9 cellular contexts compared by ENCODE assay signal in the genomic region with DNA sequence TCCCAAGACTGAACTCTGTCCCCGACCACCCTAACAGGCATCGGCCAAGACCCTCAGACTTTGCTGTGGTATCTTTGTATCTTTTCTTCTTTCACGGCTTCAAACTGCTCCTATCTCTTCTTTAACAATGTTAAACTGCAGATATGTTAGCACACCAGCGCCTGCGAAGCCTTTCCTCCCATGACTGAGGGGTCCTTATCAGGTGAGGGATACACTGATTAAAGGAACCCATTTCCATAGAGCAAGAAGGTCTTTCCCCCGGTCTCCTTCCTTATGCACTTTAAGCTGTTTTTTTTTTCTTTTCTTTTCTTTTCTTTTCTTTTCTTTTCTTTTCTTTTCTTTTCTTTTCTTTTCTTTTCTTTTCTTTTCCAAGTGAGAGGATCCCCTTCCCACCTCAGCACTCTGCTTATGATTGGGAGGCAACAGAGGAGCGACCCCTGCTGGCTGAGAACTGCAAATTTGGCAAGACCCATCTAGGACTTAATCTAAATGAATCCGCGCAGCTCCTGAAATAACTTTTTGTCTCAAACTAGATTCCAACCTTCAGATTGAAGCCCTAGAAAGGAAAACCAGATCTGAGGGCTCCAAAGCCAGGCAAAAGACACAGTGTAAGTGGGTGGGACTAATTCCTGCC.
A peak's percentile ranks its signal among the peaks of the same experiment; 100 is the strongest.
DNase-seq lines count a peak whose midpoint lies in the region; ATAC-seq, FAIRE-seq and TF ChIP-seq lines count a peak whose summit lies in the region.
"Had no signal": no experiment of that assay in that cellular context is flagged by ENCODE, and none has a peak within 500 bp of the region (broad histone marks: within the 10 kb centered on the region; RNA-seq: fewer than 3 reads in every experiment).

No MANE protein-coding gene starts in this region.

- H3K4me2 ChIP-seq in SU-DHL-6 (ENCODE audit: low read depth, low read length, poor library complexity, severe bottlenecking): no peak overlapping the region

- no peaks in the 10 kb centered on the region for H3K9me2 ChIP-seq in SU-DHL-6 (replicated peaks; ENCODE audit: insufficient read depth, low read length)

- H3F3A ChIP-seq in SU-DHL-6 (ENCODE audit: insufficient read depth): no peaks in the 10 kb centered on the region

- TF ChIP-seq CTCF in A673 (conservative IDR thresholded peaks at IDR 0.05; ENCODE audit: low read depth, low read length) (peak; percentile 78), SU-DHL-6 (IDR thresholded peaks at IDR 0.05; ENCODE audit: insufficient read depth, low read length, poor library complexity, severe bottlenecking) (peak; percentile 98)

- H3K4me1 ChIP-seq in A673 (ENCODE audit: insufficient read depth, low read length, poor library complexity, severe bottlenecking) (no peaks in the 10 kb centered on the region), right cardiac atrium (ENCODE audit: control insufficient read depth, insufficient read depth, low read length) (no peaks in the 10 kb centered on the region)
- no peaks in the 10 kb centered on the region for H3K4me1 ChIP-seq in effector memory CD4-positive, alpha-beta T cell (ENCODE audit: control insufficient read depth, insufficient read depth, low read length, poor library complexity, severe bottlenecking)

- CTCF ChIA-PET in A673 (lab: Charles Lee): interaction anchor here (0.6 to 0.7 kb wide), 2 partner anchors 32 to 323 kb away, joined by 3 to 6 read pairs; no protein-coding TSS in a partner anchor

- no peak overlapping the region for H3K27ac ChIP-seq in A673 (ENCODE audit: low read depth, low read length, poor library complexity, severe bottlenecking)
- no peak overlapping the region for H3K27ac ChIP-seq in SU-DHL-6 (ENCODE audit: low read depth, low read length)
- H3K27ac ChIP-seq in right cardiac atrium (ENCODE audit: low read length): no peak overlapping the region
- no peak overlapping the region for H3K27ac ChIP-seq in effector memory CD4-positive, alpha-beta T cell (ENCODE audit: insufficient read depth, low read length, poor library complexity, severe bottlenecking)

- H2AFZ ChIP-seq in SU-DHL-6 (ENCODE audit: low read depth, low read length, severe bottlenecking): no peak overlapping the region

- H3K79me2 ChIP-seq in SU-DHL-6 (ENCODE audit: insufficient read depth, low read length): no peaks in the 10 kb centered on the region

- peak; percentile 64 for DNase-seq in A673 (ENCODE audit: low spot score)
- no peak for DNase-seq in GM19239 (ENCODE audit: insufficient read length, low spot score)
- peak; percentile 33 to 59 (median 50) for DNase-seq in right cardiac atrium
- no peak for DNase-seq in effector memory CD4-positive, alpha-beta T cell
- no peak for DNase-seq in RKO (ENCODE audit: low spot score)
- no peak for DNase-seq in NCI-H128 (lab: John Stamatoyannopoulos, UW; ENCODE audit: unreplicated experiment)

- no peak overlapping the region for H3K4me3 ChIP-seq in A673 (ENCODE audit: low read depth, low read length, poor library complexity, severe bottlenecking)
- H3K4me3 ChIP-seq in SU-DHL-6 (ENCODE audit: insufficient read depth, low read length, poor library complexity, severe bottlenecking): no peak overlapping the region
- H3K4me3 ChIP-seq in right cardiac atrium (ENCODE audit: low read length): no peak overlapping the region
- H3K4me3 ChIP-seq in effector memory CD4-positive, alpha-beta T cell (ENCODE audit: insufficient read depth, low read depth, low read length, poor library complexity, severe bottlenecking): no peak overlapping the region
- H3K4me3 ChIP-seq: lung had no signal

- H3K27me3 ChIP-seq in A673 (replicated peaks; ENCODE audit: insufficient read depth, low read depth, low read length, poor library complexity) (peaks cover 6% of the 10 kb centered on the region), SU-DHL-6 (ENCODE audit: low read length) (no peaks in the 10 kb centered on the region), right cardiac atrium (ENCODE audit: control insufficient read depth, insufficient read depth) (no peaks in the 10 kb centered on the region)
- H3K27me3 ChIP-seq in effector memory CD4-positive, alpha-beta T cell (replicated peaks; ENCODE audit: control insufficient read depth, insufficient read depth, low read length, poor library complexity, severe bottlenecking): no peaks in the 10 kb centered on the region

- intact Hi-C loops in A673 (cut with micrococcal nuclease; ENCODE audit: unreplicated experiment): no loop called here
- intact Hi-C loops in right cardiac atrium (cut with DNase I): no loop called here

- no TSS peak for BruUV-seq in A673 (replicated peaks; lab: Mats Ljungman, UMichigan)

- H4K20me1 ChIP-seq in SU-DHL-6 (ENCODE audit: low read depth, low read length): no peaks in the 10 kb centered on the region

- ATAC-seq in right cardiac atrium (no peak), HG03342 (IDR thresholded peaks at IDR 0.05; ENCODE audit: unreplicated experiment) (no peak)

- no peak overlapping the region for H3K9ac ChIP-seq in SU-DHL-6 (ENCODE audit: low read length)

- WGBS in right cardiac atrium: 78% methylated on average over 9 of the region's 9 CpGs

- FAIRE-seq in GM19239 (lab: Jason Lieb, UNC): peak; percentile 63

- H3K36me3 ChIP-seq in A673 (ENCODE audit: insufficient read depth, low read length, poor library complexity, severe bottlenecking) (no peaks in the 10 kb centered on the region), SU-DHL-6 (ENCODE audit: low read length) (no peaks in the 10 kb centered on the region)
- no peaks in the 10 kb centered on the region for H3K36me3 ChIP-seq in effector memory CD4-positive, alpha-beta T cell (ENCODE audit: control insufficient read depth, insufficient read depth, low read length)

- POLR2A ChIA-PET in A673 (lab: Charles Lee; ENCODE audit: low non-redundant PET): interaction anchor here (0.6 kb wide), 1 partner anchor 87 kb away, joined by 4 read pairs; no protein-coding TSS in a partner anchor

- H3K9me3 ChIP-seq in A673 (ENCODE audit: low read depth, low read length, poor library complexity, severe bottlenecking) (peaks cover 4% of the 10 kb centered on the region), SU-DHL-6 (ENCODE audit: insufficient read depth, low read length) (peaks cover 4% of the 10 kb centered on the region; the same call in 1 of the 2 replicates), right cardiac atrium (ENCODE audit: control insufficient read depth, low read length) (no peaks in the 10 kb centered on the region)
- no peaks in the 10 kb centered on the region for H3K9me3 ChIP-seq in effector memory CD4-positive, alpha-beta T cell (ENCODE audit: control insufficient read depth, low read length)

Comparison
In these comparisons a context has a peak if more than half of its experiments do, and no peak if none do; other contexts are left out.
1. DNase-seq: peak in A673 (single experiment) and right cardiac atrium (3 of 3); none in GM19239 (single experiment), effector memory CD4-positive, alpha-beta T cell (0 of 3), RKO (single experiment) and NCI-H128 (single experiment).